In genomic region chr10:31620236-31621151, GRCh38 we compare ENCODE assay signal across 1 cellular context.
TF ChIP-seq lines count a peak whose summit lies in the region.

No MANE protein-coding gene starts in this region.

TF ChIP-seq in GM23338, 12 proteins besides CTCF, POLR2A, EP300 and RAD21 (continued from another document):
- TF ChIP-seq, protein P1, sequence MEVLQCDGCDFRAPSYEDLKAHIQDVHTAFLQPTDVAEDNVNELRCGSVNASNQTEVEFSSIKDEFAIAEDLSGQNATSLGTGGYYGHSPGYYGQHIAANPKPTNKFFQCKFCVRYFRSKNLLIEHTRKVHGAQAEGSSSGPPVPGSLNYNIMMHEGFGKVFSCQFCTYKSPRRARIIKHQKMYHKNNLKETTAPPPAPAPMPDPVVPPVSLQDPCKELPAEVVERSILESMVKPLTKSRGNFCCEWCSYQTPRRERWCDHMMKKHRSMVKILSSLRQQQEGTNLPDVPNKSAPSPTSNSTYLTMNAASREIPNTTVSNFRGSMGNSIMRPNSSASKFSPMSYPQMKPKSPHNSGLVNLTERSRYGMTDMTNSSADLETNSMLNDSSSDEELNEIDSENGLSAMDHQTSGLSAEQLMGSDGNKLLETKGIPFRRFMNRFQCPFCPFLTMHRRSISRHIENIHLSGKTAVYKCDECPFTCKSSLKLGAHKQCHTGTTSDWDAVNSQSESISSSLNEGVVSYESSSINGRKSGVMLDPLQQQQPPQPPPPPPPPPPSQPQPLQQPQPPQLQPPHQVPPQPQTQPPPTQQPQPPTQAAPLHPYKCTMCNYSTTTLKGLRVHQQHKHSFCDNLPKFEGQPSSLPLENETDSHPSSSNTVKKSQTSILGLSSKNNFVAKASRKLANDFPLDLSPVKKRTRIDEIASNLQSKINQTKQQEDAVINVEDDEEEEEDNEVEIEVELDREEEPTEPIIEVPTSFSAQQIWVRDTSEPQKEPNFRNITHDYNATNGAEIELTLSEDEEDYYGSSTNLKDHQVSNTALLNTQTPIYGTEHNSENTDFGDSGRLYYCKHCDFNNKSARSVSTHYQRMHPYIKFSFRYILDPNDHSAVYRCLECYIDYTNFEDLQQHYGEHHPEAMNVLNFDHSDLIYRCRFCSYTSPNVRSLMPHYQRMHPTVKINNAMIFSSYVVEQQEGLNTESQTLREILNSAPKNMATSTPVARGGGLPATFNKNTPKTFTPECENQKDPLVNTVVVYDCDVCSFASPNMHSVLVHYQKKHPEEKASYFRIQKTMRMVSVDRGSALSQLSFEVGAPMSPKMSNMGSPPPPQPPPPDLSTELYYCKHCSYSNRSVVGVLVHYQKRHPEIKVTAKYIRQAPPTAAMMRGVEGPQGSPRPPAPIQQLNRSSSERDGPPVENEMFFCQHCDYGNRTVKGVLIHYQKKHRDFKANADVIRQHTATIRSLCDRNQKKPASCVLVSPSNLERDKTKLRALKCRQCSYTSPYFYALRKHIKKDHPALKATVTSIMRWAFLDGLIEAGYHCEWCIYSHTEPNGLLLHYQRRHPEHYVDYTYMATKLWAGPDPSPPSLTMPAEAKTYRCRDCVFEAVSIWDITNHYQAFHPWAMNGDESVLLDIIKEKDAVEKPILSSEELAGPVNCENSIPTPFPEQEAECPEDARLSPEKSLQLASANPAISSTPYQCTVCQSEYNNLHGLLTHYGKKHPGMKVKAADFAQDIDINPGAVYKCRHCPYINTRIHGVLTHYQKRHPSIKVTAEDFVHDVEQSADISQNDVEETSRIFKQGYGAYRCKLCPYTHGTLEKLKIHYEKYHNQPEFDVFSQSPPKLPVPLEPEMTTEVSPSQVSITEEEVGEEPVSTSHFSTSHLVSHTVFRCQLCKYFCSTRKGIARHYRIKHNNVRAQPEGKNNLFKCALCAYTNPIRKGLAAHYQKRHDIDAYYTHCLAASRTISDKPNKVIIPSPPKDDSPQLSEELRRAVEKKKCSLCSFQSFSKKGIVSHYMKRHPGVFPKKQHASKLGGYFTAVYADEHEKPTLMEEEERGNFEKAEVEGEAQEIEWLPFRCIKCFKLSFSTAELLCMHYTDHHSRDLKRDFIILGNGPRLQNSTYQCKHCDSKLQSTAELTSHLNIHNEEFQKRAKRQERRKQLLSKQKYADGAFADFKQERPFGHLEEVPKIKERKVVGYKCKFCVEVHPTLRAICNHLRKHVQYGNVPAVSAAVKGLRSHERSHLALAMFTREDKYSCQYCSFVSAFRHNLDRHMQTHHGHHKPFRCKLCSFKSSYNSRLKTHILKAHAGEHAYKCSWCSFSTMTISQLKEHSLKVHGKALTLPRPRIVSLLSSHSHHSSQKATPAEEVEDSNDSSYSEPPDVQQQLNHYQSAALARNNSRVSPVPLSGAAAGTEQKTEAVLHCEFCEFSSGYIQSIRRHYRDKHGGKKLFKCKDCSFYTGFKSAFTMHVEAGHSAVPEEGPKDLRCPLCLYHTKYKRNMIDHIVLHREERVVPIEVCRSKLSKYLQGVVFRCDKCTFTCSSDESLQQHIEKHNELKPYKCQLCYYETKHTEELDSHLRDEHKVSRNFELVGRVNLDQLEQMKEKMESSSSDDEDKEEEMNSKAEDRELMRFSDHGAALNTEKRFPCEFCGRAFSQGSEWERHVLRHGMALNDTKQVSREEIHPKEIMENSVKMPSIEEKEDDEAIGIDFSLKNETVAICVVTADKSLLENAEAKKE (CRISPR knock-in tag; IDR thresholded peaks at IDR 0.05), result no peak
- TF ChIP-seq EZH2 (IDR thresholded peaks at IDR 0.05; ENCODE audit: low read depth, unreplicated experiment) (no peak), ZNF331 (CRISPR knock-in tag; IDR thresholded peaks at IDR 0.05; ENCODE audit: low read depth) (no peak), EZH2phosphoT487 (IDR thresholded peaks at IDR 0.05; ENCODE audit: unreplicated experiment) (no peak), CREB1 (CRISPR knock-in tag; IDR thresholded peaks at IDR 0.05; ENCODE audit: low read depth) (no peak), STAT1 (IDR thresholded peaks at IDR 0.05; ENCODE audit: unreplicated experiment) (no peak), NANOG (IDR thresholded peaks at IDR 0.05; ENCODE audit: borderline replicate concordance) (no peak)
